9 cellular contexts compared by ENCODE assay signal in the genomic region with DNA sequence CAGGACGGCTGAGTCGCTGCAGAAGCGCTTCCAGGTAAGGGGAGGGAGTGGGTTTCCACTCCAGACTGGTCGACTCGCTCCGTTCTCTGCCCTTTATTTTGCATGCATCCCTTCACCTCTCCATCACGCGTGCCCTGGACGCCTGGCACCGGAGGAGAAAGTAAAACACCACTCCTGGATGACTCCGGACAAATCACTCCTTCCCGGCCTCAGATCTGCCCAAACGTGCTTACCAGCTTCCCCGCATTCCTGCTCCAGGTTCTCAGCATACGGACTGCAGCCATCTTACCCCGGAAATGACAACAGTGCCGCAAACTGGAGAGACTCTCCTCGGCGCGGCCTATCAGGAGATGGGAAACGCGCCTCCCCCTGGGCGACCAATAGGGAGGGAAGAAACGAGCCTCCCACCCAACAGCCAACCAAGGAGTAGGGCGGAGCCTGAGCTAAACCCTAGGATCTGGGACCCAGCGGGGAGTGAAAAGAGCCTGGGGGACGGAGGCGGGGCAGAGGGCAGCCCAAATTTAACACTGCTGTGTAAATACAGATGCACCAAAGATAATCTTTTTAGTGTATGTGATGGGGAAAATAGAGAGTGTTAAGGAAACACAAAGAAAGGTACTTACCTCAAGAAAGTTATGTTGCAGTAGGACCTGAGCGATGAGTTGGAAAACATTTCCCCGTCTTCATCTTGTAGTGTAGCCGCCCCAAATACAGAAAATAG.
DNase-seq lines count a peak whose midpoint lies in the region; ATAC-seq, FAIRE-seq and TF ChIP-seq lines count a peak whose summit lies in the region.
"Had no signal": no experiment of that assay in that cellular context is flagged by ENCODE, and none has a peak within 500 bp of the region (broad histone marks: within the 10 kb centered on the region; RNA-seq: fewer than 3 reads in every experiment).

DBT (minus strand) TSS at position 298 of the 721 bp plus-strand sequence; CDS start at position 284, 14 bp downstream.

- no peaks in the 10 kb centered on the region for H3K36me3 Mint-ChIP-seq in central memory CD8-positive, alpha-beta T cell (ENCODE audit: insufficient read depth)

- peak; percentile 100 for ATAC-seq in GM19025 (IDR thresholded peaks at IDR 0.05; ENCODE audit: low read depth, unreplicated experiment)
- ATAC-seq in HG03280 (IDR thresholded peaks at IDR 0.05; ENCODE audit: unreplicated experiment), result peak; percentile 100
- peak; percentile 99 for ATAC-seq in central memory CD8-positive, alpha-beta T cell (replicated peaks; ENCODE audit: extremely low read depth, poor library complexity, severe bottlenecking)

- H3K4me3 Mint-ChIP-seq in central memory CD8-positive, alpha-beta T cell, result no peak within 1 kb of the TSS
- H3K4me3 Mint-ChIP-seq: T-helper 1 cell treated with Interleukin-12 subunit alpha and Interleukin-12 subunit beta and Interleukin-4 antibody, amounts not matched to agents 30 μg/mL and 1 μg/mL, for 36 hours had no signal

- peaks cover 11% of the 10 kb centered on the region for H3K4me1 Mint-ChIP-seq in central memory CD8-positive, alpha-beta T cell

- H3K27me3 Mint-ChIP-seq in central memory CD8-positive, alpha-beta T cell, result no peaks in the 10 kb centered on the region

- no peak for TF ChIP-seq CTCF in AG09319 (IDR thresholded peaks at IDR 0.05; ENCODE audit: low read depth, low read length)

- H3K27ac Mint-ChIP-seq in central memory CD8-positive, alpha-beta T cell (ENCODE audit: low read depth), result no peak within 1 kb of the TSS
- H3K27ac Mint-ChIP-seq: T-helper 1 cell treated with Interleukin-12 subunit alpha and Interleukin-12 subunit beta and Interleukin-4 antibody, amounts not matched to agents 30 μg/mL and 1 μg/mL, for 36 hours had no signal

- DNase-seq in AG09319 (ENCODE audit: extremely low read depth, low read depth) (peak; percentile 84), NCI-H345 treated with DMSO at 0.1 percent for 48 hours (lab: John Stamatoyannopoulos, UW; ENCODE audit: unreplicated experiment) (peak; percentile 92)
- peak; percentile 72 to 85 (median 78) for DNase-seq in activated CD4-positive, CD25-positive, alpha-beta regulatory T cell (lab: John Stamatoyannopoulos, UW)
- peak; percentile 64 to 84 for DNase-seq in central memory CD8-positive, alpha-beta T cell (ENCODE audit: low spot score in 2 of 2)
- peak; percentile 83 for DNase-seq in stimulated activated CD4-positive, alpha-beta T cell treated with anti-CD3 and anti-CD28 coated beads, Interleukin-12 subunit alpha, Interleukin-12 subunit beta, amount 100 ng/mL, for 4 hours

- FAIRE-seq in islet of Langerhans (lab: Jason Lieb, UNC), result peak; percentile 96

- H3K9me3 Mint-ChIP-seq in central memory CD8-positive, alpha-beta T cell, result no peaks in the 10 kb centered on the region
- H3K9me3 Mint-ChIP-seq: T-helper 1 cell treated with Interleukin-12 subunit alpha and Interleukin-12 subunit beta and Interleukin-4 antibody, amounts not matched to agents 30 μg/mL and 1 μg/mL, for 36 hours had no signal

Comparison
In these comparisons a context has a peak if more than half of its experiments do, and no peak if none do; other contexts are left out.
1. Peak in every context shown above with its lines: DNase-seq and ATAC-seq.